1 cellular context compared by ENCODE assay signal in the genomic region with DNA sequence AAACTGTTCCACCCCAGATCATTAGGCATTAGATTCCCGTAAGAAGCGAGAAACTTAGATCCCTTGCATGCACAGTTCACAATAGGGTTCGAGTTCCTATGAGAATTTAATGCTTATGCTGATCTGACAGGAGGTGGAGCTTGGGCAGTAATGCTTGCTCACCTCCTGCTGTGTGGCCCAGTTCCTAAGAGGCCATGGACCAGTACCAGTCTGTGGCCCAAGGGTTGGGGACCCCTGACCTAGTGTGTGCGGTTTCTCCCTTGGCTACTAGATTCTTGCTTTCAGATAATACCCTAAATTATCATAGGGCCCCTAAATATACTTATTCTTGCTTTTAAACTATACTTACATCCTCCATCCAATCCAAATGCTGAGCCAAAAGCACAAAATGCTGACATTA.
TF ChIP-seq lines count a peak whose summit lies in the region.

No MANE protein-coding gene starts in this region.

TF ChIP-seq in IMR-90, 13 proteins besides CTCF, POLR2A, EP300 and RAD21:
- TF ChIP-seq, protein P1, sequence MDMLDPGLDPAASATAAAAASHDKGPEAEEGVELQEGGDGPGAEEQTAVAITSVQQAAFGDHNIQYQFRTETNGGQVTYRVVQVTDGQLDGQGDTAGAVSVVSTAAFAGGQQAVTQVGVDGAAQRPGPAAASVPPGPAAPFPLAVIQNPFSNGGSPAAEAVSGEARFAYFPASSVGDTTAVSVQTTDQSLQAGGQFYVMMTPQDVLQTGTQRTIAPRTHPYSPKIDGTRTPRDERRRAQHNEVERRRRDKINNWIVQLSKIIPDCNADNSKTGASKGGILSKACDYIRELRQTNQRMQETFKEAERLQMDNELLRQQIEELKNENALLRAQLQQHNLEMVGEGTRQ (IDR thresholded peaks at IDR 0.05; ENCODE audit: low read depth, low read length): no peak
- TF ChIP-seq BHLHE40 (IDR thresholded peaks at IDR 0.05; ENCODE audit: low read depth, low read length) (no peak), SMC3 (IDR thresholded peaks at IDR 0.05; ENCODE audit: low read depth, low read length) (no peak), ELK1 (IDR thresholded peaks at IDR 0.05; ENCODE audit: borderline replicate concordance, low read depth, low read length) (no peak), NFE2L2 (IDR thresholded peaks at IDR 0.05; ENCODE audit: low read depth, low read length) (no peak), RFX5 (IDR thresholded peaks at IDR 0.05; ENCODE audit: low read depth, low read length) (no peak), MAZ (IDR thresholded peaks at IDR 0.05; ENCODE audit: borderline replicate concordance, low read depth, low read length) (no peak), MXI1 (IDR thresholded peaks at IDR 0.05; ENCODE audit: borderline replicate concordance, low read depth, low read length) (no peak), CHD1 (IDR thresholded peaks at IDR 0.05; ENCODE audit: low read depth, low read length) (no peak), FOS (IDR thresholded peaks at IDR 0.05; ENCODE audit: low read depth, low read length) (no peak), MAFK (IDR thresholded peaks at IDR 0.05; ENCODE audit: low read depth, low read length) (no peak), CEBPB (IDR thresholded peaks at IDR 0.05; ENCODE audit: low read depth, low read length) (no peak), RCOR1 (IDR thresholded peaks at IDR 0.05; ENCODE audit: insufficient replicate concordance, low read length) (no peak)
